Comparison of ENCODE assay signal across 35 cellular contexts in genomic region chr18:63037491-63037890, GRCh38.
"Had no signal": no experiment of that assay in that cellular context is flagged by ENCODE, and none has a peak within 500 bp of the region (broad histone marks: within the 10 kb centered on the region; RNA-seq: fewer than 3 reads in every experiment).

No MANE protein-coding gene starts in this region.

- H3K4me3 ChIP-seq: MG63 had no signal

- DNase-seq: Karpas-422, Kasumi-1, MG63, MM.1S, MV-4-11, NCI-H1048, NCI-H1092, NCI-H1092 treated with DMSO at 0.1 percent for 48 hours, NCI-H1105, NCI-H1105 treated with DMSO at 0.1 percent for 48 hours, NCI-H1417, NCI-H1417 treated with DMSO at 0.1 percent for 48 hours, NCI-H1436, NCI-H1436 treated with DMSO at 0.1 percent for 48 hours, NCI-H146, NCI-H1694, NCI-H1694 treated with DMSO at 0.1 percent for 48 hours, NCI-H187, NCI-H187 treated with DMSO at 0.1 percent for 48 hours, NCI-H1930, NCI-H2029, NCI-H2029 treated with DMSO at 0.1 percent for 48 hours, NCI-H2081, NCI-H2081 treated with DMSO at 0.1 percent for 48 hours, NCI-H2107, NCI-H2171, NCI-H2171 treated with DMSO at 0.1 percent for 48 hours, NCI-H2227 treated with DMSO at 0.1 percent for 48 hours, NCI-H226, NCI-H345, NCI-H446, NCI-H446 treated with DMSO at 0.1 percent for 48 hours, NCI-H510A, NCI-H510A treated with DMSO at 0.1 percent for 48 hours, NCI-H524 had no signal
